In the genomic region with DNA sequence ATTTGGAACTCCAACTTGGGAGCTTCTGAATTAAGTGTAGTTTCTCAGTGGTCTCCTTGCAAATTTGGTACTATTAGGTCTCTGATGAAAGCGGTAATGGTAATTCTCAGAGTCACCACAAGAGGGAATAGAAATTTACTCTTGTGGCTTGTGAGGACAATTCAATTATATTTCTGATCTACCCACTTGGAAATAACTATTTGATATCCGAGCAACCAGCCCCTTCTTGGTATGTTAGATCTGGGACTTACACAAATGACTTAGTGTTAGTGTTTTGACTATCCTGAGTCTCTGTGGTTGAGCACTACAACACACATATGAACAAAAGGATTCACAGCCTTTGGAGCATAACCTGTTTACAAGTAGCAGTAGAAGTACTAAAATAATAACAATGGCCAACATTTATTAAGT, we compare ENCODE assay signal across 8 cellular contexts.
DNase-seq lines count a peak whose midpoint lies in the region; ATAC-seq, FAIRE-seq and TF ChIP-seq lines count a peak whose summit lies in the region.

No MANE protein-coding gene starts in this region.

- peak; percentile 50 to 80 (median 67) for ATAC-seq in natural killer cell
- ATAC-seq in HG03521 (IDR thresholded peaks at IDR 0.05; ENCODE audit: unreplicated experiment) = no peak
- no peak for ATAC-seq in HG03342 (IDR thresholded peaks at IDR 0.05; ENCODE audit: unreplicated experiment)

- no peak overlapping the region for H3K27ac Mint-ChIP-seq in natural killer cell

- FAIRE-seq in RCC 7860 (lab: Jason Lieb, UNC) (peak; percentile 75), endometrium (lab: Jason Lieb, UNC) (peak; percentile 90)

- no peak for TF ChIP-seq EP300 in Ishikawa (IDR thresholded peaks at IDR 0.05; ENCODE audit: borderline replicate concordance)

- H3K4me3 Mint-ChIP-seq in natural killer cell = no peak overlapping the region

- H3K36me3 Mint-ChIP-seq in natural killer cell = peaks cover 5% of the 10 kb centered on the region

- H3K27me3 Mint-ChIP-seq in natural killer cell (ENCODE audit: low read depth in 2 of 2) = peaks cover 0 to 4% of the 10 kb centered on the region in 2 donors

- DNase-seq in DMS53 treated with DMSO at 0.1 percent for 48 hours (lab: John Stamatoyannopoulos, UW; ENCODE audit: unreplicated experiment) (peak; percentile 45), RCC 7860 (ENCODE audit: low spot score) (peak; percentile 38), natural killer cell (no peak), MV-4-11 (lab: John Stamatoyannopoulos, UW) (no peak)

- peak; percentile 53 for TF ChIP-seq RAD21 in Ishikawa (IDR thresholded peaks at IDR 0.05; ENCODE audit: low read depth)

- H3K4me1 Mint-ChIP-seq in natural killer cell = peaks cover 11% of the 10 kb centered on the region in 2 donors

- intact Hi-C loops in natural killer cell (cut with micrococcal nuclease) = loop anchor here (1.0 kb wide), 2 partner anchors 192 to 281 kb away; no protein-coding TSS in a partner anchor

- no peaks in the 10 kb centered on the region for H3K9me3 Mint-ChIP-seq in natural killer cell

- peak; percentile 78 for TF ChIP-seq CTCF in natural killer cell (IDR thresholded peaks at IDR 0.05)

TF ChIP-seq in Ishikawa, 13 proteins besides CTCF, POLR2A, EP300 and RAD21:
- TF ChIP-seq CEBPB (IDR thresholded peaks at IDR 0.05) = no peak
- TF ChIP-seq, protein P1, sequence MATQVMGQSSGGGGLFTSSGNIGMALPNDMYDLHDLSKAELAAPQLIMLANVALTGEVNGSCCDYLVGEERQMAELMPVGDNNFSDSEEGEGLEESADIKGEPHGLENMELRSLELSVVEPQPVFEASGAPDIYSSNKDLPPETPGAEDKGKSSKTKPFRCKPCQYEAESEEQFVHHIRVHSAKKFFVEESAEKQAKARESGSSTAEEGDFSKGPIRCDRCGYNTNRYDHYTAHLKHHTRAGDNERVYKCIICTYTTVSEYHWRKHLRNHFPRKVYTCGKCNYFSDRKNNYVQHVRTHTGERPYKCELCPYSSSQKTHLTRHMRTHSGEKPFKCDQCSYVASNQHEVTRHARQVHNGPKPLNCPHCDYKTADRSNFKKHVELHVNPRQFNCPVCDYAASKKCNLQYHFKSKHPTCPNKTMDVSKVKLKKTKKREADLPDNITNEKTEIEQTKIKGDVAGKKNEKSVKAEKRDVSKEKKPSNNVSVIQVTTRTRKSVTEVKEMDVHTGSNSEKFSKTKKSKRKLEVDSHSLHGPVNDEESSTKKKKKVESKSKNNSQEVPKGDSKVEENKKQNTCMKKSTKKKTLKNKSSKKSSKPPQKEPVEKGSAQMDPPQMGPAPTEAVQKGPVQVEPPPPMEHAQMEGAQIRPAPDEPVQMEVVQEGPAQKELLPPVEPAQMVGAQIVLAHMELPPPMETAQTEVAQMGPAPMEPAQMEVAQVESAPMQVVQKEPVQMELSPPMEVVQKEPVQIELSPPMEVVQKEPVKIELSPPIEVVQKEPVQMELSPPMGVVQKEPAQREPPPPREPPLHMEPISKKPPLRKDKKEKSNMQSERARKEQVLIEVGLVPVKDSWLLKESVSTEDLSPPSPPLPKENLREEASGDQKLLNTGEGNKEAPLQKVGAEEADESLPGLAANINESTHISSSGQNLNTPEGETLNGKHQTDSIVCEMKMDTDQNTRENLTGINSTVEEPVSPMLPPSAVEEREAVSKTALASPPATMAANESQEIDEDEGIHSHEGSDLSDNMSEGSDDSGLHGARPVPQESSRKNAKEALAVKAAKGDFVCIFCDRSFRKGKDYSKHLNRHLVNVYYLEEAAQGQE (IDR thresholded peaks at IDR 0.05; ENCODE audit: low read depth) = no peak
- no peak for TF ChIP-seq CREB1 (IDR thresholded peaks at IDR 0.05; ENCODE audit: low read depth)

Comparison
In these comparisons a context has a peak if more than half of its experiments do, and no peak if none do; other contexts are left out.
1. DNase-seq: peak in DMS53 treated with DMSO at 0.1 percent for 48 hours (single experiment) and RCC 7860 (single experiment); none in natural killer cell (single experiment) and MV-4-11 (single experiment).
2. ATAC-seq: peak in natural killer cell (3 of 3); none in HG03521 (single experiment) and HG03342 (single experiment).